Comparison of ENCODE assay signal across 27 cellular contexts in genomic region chr2:154992826-154993225, GRCh38.
DNase-seq lines count a peak whose midpoint lies in the region; ATAC-seq and TF ChIP-seq lines count a peak whose summit lies in the region.
"Had no signal": no experiment of that assay in that cellular context is flagged by ENCODE, and none has a peak within 500 bp of the region (broad histone marks: within the 10 kb centered on the region; RNA-seq: fewer than 3 reads in every experiment).

No MANE protein-coding gene starts in this region.

- no peaks in the 10 kb centered on the region for H3K9me2 ChIP-seq in MM.1S (replicated peaks; ENCODE audit: insufficient read depth, low read length)

- H3K9me3 ChIP-seq in MM.1S (replicated peaks; ENCODE audit: insufficient read depth, low read length) = no peaks in the 10 kb centered on the region
- H3K9me3 ChIP-seq: Caco-2, prostate gland, suprapubic skin, upper lobe of right lung had no signal

- no peak overlapping the region for H3K27ac ChIP-seq in MM.1S (ENCODE audit: low read length)
- H3K27ac ChIP-seq: prostate gland, SK-N-MC, suprapubic skin, upper lobe of right lung had no signal

- DNase-seq in NCI-H748 (lab: John Stamatoyannopoulos, UW; ENCODE audit: unreplicated experiment) (peak; percentile 37), NCI-H748 treated with DMSO at 0.1 percent for 48 hours (lab: John Stamatoyannopoulos, UW) (no peak), LNCaP clone FGC (ENCODE audit: low read depth) (peak; percentile 25), cerebellar cortex (ENCODE audit: low spot score) (peak; percentile 98), pons (ENCODE audit: low spot score) (peak; percentile 14), MM.1S (no peak)
- no peak for DNase-seq in activated CD4-positive, alpha-beta T cell treated with anti-CD3 and anti-CD28 coated beads, Interleukin-2, amount 10 ng/mL, durations not matched to agents 24 days and 14 days
- DNase-seq: activated CD4-positive, alpha-beta memory T cell treated with anti-CD3 and anti-CD28 coated beads for 36 hours; anterior cingulate cortex; Caco-2; EL; GOT3; mesendoderm; NCI-H1048; NCI-H2107; NCI-H82; stimulated activated CD4-positive, alpha-beta T cell treated with anti-CD3 and anti-CD28 coated beads, Interleukin-15, amount 100 ng/mL, for 24 hours; stimulated activated naive B cell treated with anti-CD40 and anti-IgM and Interleukin-4, amounts not matched to agents 10 μg/mL and 1 μg/mL and 100 μg/mL, for 72 hours; upper lobe of right lung had no signal

- no peaks in the 10 kb centered on the region for H3K36me3 ChIP-seq in MM.1S (replicated peaks; ENCODE audit: insufficient read depth, low read length)
- H3K36me3 ChIP-seq: prostate gland, suprapubic skin, upper lobe of right lung had no signal

- no peak overlapping the region for H3K4me3 Mint-ChIP-seq in activated CD4-positive, alpha-beta T cell treated with anti-CD3 and anti-CD28 coated beads, Interleukin-2, amount 10 ng/mL, durations not matched to agents 24 days and 14 days
- H3K4me3 Mint-ChIP-seq: activated CD4-positive, alpha-beta memory T cell treated with anti-CD3 and anti-CD28 coated beads for 36 hours; activated naive CD4-positive, alpha-beta T cell treated with anti-CD3 and anti-CD28 coated beads, Interleukin-2, amount 50 U/mL, for 24 hours; stimulated activated naive B cell treated with anti-CD40 and anti-IgM and Interleukin-4, amounts not matched to agents 10 μg/mL and 1 μg/mL and 100 μg/mL, for 72 hours; T-helper 1 cell treated with Interleukin-12 subunit alpha and Interleukin-12 subunit beta and Interleukin-4 antibody, amounts not matched to agents 30 μg/mL and 1 μg/mL, for 36 hours had no signal

- H3K4me3 ChIP-seq in LNCaP clone FGC (ENCODE audit: low read depth, low read length) (no peak overlapping the region), MM.1S (ENCODE audit: low read length) (no peak overlapping the region)
- H3K4me3 ChIP-seq: prostate gland, SK-N-MC, suprapubic skin, upper lobe of right lung had no signal

- no peak overlapping the region for H3K4me2 ChIP-seq in MM.1S (ENCODE audit: low read depth, low read length)

- H3K9me3 Mint-ChIP-seq in activated CD4-positive, alpha-beta T cell treated with anti-CD3 and anti-CD28 coated beads, Interleukin-2, amount 10 ng/mL, durations not matched to agents 24 days and 14 days = no peaks in the 10 kb centered on the region
- H3K9me3 Mint-ChIP-seq: activated T-helper 2 cell treated with anti-CD3 and anti-CD28 coated beads, Interferon-gamma antibody, Interleukin-2, Interleukin-4, amounts not matched to agents 10 μg/mL and 5 μg/mL and 100 μg/mL, durations not matched to agents 14 hours and 24 hours and 36 hours; T-helper 1 cell treated with Interleukin-12 subunit alpha and Interleukin-12 subunit beta and Interleukin-4 antibody, amounts not matched to agents 30 μg/mL and 1 μg/mL, for 36 hours had no signal

- H3K9ac ChIP-seq in MM.1S (ENCODE audit: low read length) = no peak overlapping the region

- H3K27me3 ChIP-seq in MM.1S (replicated peaks; ENCODE audit: insufficient read depth, low read length) = no peaks in the 10 kb centered on the region
- H3K27me3 ChIP-seq: suprapubic skin, upper lobe of right lung had no signal

- no peaks in the 10 kb centered on the region for H3K36me3 Mint-ChIP-seq in activated CD4-positive, alpha-beta T cell treated with anti-CD3 and anti-CD28 coated beads, Interleukin-2, amount 10 ng/mL, durations not matched to agents 24 days and 14 days (ENCODE audit: low read depth)
- H3K36me3 Mint-ChIP-seq: activated CD4-positive, alpha-beta memory T cell treated with anti-CD3 and anti-CD28 coated beads for 36 hours; activated naive CD4-positive, alpha-beta T cell treated with anti-CD3 and anti-CD28 coated beads, Interleukin-2, amount 50 U/mL, for 24 hours; stimulated activated naive B cell treated with anti-CD40 and anti-IgM and Interleukin-4, amounts not matched to agents 10 μg/mL and 1 μg/mL and 100 μg/mL, for 72 hours had no signal

- no peaks in the 10 kb centered on the region for H3K27me3 Mint-ChIP-seq in activated CD4-positive, alpha-beta T cell treated with anti-CD3 and anti-CD28 coated beads, Interleukin-2, amount 10 ng/mL, durations not matched to agents 24 days and 14 days
- H3K27me3 Mint-ChIP-seq: activated CD4-positive, alpha-beta memory T cell treated with anti-CD3 and anti-CD28 coated beads for 36 hours; activated naive CD4-positive, alpha-beta T cell treated with anti-CD3 and anti-CD28 coated beads, Interleukin-2, amount 50 U/mL, for 24 hours; stimulated activated naive B cell treated with anti-CD40 and anti-IgM and Interleukin-4, amounts not matched to agents 10 μg/mL and 1 μg/mL and 100 μg/mL, for 72 hours had no signal

- no peaks in the 10 kb centered on the region for H3K79me2 ChIP-seq in MM.1S (ENCODE audit: low read length)

- no peak for TF ChIP-seq CTCF in LNCaP clone FGC (IDR thresholded peaks at IDR 0.05; ENCODE audit: control insufficient read depth, extremely low read depth, insufficient read depth)
- no peak for TF ChIP-seq CTCF in MM.1S (IDR thresholded peaks at IDR 0.05; ENCODE audit: low read length)

- intact Hi-C loops in activated CD4-positive, alpha-beta T cell treated with anti-CD3 and anti-CD28 coated beads, Interleukin-2, amount 10 ng/mL, durations not matched to agents 24 days and 14 days (cut with micrococcal nuclease) = no loop called here

- ATAC-seq in HG03039 (IDR thresholded peaks at IDR 0.05; ENCODE audit: unreplicated experiment) = no peak
- ATAC-seq: left lobe of liver; stimulated activated naive B cell treated with anti-CD40 and anti-IgM and Interleukin-4, amounts not matched to agents 10 μg/mL and 1 μg/mL and 100 μg/mL, for 72 hours; upper lobe of right lung had no signal

- H3K27ac Mint-ChIP-seq in activated CD4-positive, alpha-beta T cell treated with anti-CD3 and anti-CD28 coated beads, Interleukin-2, amount 10 ng/mL, durations not matched to agents 24 days and 14 days = no peak overlapping the region
- H3K27ac Mint-ChIP-seq: activated CD4-positive, alpha-beta memory T cell treated with anti-CD3 and anti-CD28 coated beads for 36 hours; activated naive CD4-positive, alpha-beta T cell treated with anti-CD3 and anti-CD28 coated beads, Interleukin-2, amount 50 U/mL, for 24 hours; activated T-helper 2 cell treated with anti-CD3 and anti-CD28 coated beads, Interferon-gamma antibody, Interleukin-2, Interleukin-4, amounts not matched to agents 10 μg/mL and 5 μg/mL and 100 μg/mL, durations not matched to agents 14 hours and 24 hours and 36 hours; stimulated activated naive B cell treated with anti-CD40 and anti-IgM and Interleukin-4, amounts not matched to agents 10 μg/mL and 1 μg/mL and 100 μg/mL, for 72 hours; T-helper 1 cell treated with Interleukin-12 subunit alpha and Interleukin-12 subunit beta and Interleukin-4 antibody, amounts not matched to agents 30 μg/mL and 1 μg/mL, for 36 hours had no signal

- H4K20me1 ChIP-seq in MM.1S (ENCODE audit: insufficient read depth, low read length) = no peaks in the 10 kb centered on the region

- H2AFZ ChIP-seq in MM.1S (ENCODE audit: low read length) = no peak overlapping the region

- H3K4me1 Mint-ChIP-seq in activated CD4-positive, alpha-beta T cell treated with anti-CD3 and anti-CD28 coated beads, Interleukin-2, amount 10 ng/mL, durations not matched to agents 24 days and 14 days = no peaks in the 10 kb centered on the region
- H3K4me1 Mint-ChIP-seq: activated naive CD4-positive, alpha-beta T cell treated with anti-CD3 and anti-CD28 coated beads, Interleukin-2, amount 50 U/mL, for 24 hours; stimulated activated naive B cell treated with anti-CD40 and anti-IgM and Interleukin-4, amounts not matched to agents 10 μg/mL and 1 μg/mL and 100 μg/mL, for 72 hours had no signal

- H3F3A ChIP-seq in MM.1S (ENCODE audit: insufficient read depth, low read length) = no peaks in the 10 kb centered on the region

- no peaks in the 10 kb centered on the region for H3K4me1 ChIP-seq in MM.1S (ENCODE audit: low read length)
- H3K4me1 ChIP-seq: Caco-2, prostate gland, suprapubic skin, upper lobe of right lung had no signal

Comparison
In these comparisons a context has a peak if more than half of its experiments do, and no peak if none do; other contexts are left out.
1. DNase-seq: peak in NCI-H748 (single experiment), LNCaP clone FGC (single experiment), cerebellar cortex (single experiment) and pons (single experiment); none in NCI-H748 treated with DMSO at 0.1 percent for 48 hours (single experiment), MM.1S (single experiment) and activated CD4-positive, alpha-beta T cell treated with anti-CD3 and anti-CD28 coated beads, Interleukin-2, amount 10 ng/mL, durations not matched to agents 24 days and 14 days (single experiment).